In genomic region chr3:171811059-171811912, GRCh38 we compare ENCODE assay signal across 8 cellular contexts. TPM values are rescaled to one million over a fixed set of nuclear protein-coding genes. Genes with fewer than 3 reads are reported as not detected.
DNase-seq lines count a peak whose midpoint lies in the region; TF ChIP-seq lines count a peak whose summit lies in the region.

No MANE protein-coding gene starts in this region.

- H3K4me1 Mint-ChIP-seq in chondrocyte (ENCODE audit: low read depth) = peaks cover 69% of the 10 kb centered on the region
- peaks cover 50% of the 10 kb centered on the region for H3K4me1 Mint-ChIP-seq in mesothelial cell of epicardium

- TF ChIP-seq CTCF in chondrocyte (IDR thresholded peaks at IDR 0.05) (no peak), mesothelial cell of epicardium (IDR thresholded peaks at IDR 0.05; ENCODE audit: unreplicated experiment) (no peak)

- H3K36me3 Mint-ChIP-seq in chondrocyte (ENCODE audit: low read depth) (no peaks in the 10 kb centered on the region), mesothelial cell of epicardium (peaks cover 2% of the 10 kb centered on the region)

- H3K27me3 Mint-ChIP-seq in chondrocyte (ENCODE audit: low read depth) (no peaks in the 10 kb centered on the region), mesothelial cell of epicardium (ENCODE audit: low read depth) (no peaks in the 10 kb centered on the region)

- H3K4me3 Mint-ChIP-seq in chondrocyte (ENCODE audit: unreplicated experiment) (peak overlapping the region; percentile 75), mesothelial cell of epicardium (peak overlapping the region; percentile 75)

- H3K9me3 Mint-ChIP-seq in chondrocyte (ENCODE audit: low read depth) = peaks cover 3% of the 10 kb centered on the region
- H3K9me3 Mint-ChIP-seq in mesothelial cell of epicardium = no peaks in the 10 kb centered on the region

- H3K27ac Mint-ChIP-seq in chondrocyte (ENCODE audit: unreplicated experiment) = peak overlapping the region; percentile 93
- H3K27ac Mint-ChIP-seq in mesothelial cell of epicardium = peak overlapping the region; percentile 92

- DNase-seq in COLO829 (ENCODE audit: low spot score) (peak; percentile 75), MV-4-11 (lab: John Stamatoyannopoulos, UW) (peak; percentile 77), chondrocyte (ENCODE audit: low spot score) (no peak), mesothelial cell of epicardium (ENCODE audit: low spot score in 2 of 2, unreplicated experiment in 2 of 2) (no peak), middle frontal gyrus (ENCODE audit: extremely low spot score, low spot score) (no peak), islet precursor cell (no peak), SK-N-DZ (ENCODE audit: low spot score) (no peak)
- DNase-seq in stimulated activated CD8-positive, alpha-beta memory T cell treated with anti-CD3 and anti-CD28 coated beads, Interleukin-4, amount 100 ng/mL, for 48 hours = no peak

RNA-seq across cellular contexts. Expression of gene PLD1, which starts 1.0 kb away (rescaled TPM):
- total RNA-seq in chondrocyte (14.7 to 17.0 TPM (median 16.4 TPM) in 3 replicates), mesothelial cell of epicardium (28.2 to 29.1 TPM (median 28.5 TPM) in 3 replicates)
- 3.1 TPM in 1 of 2 replicates, not detected in the other for polyA plus RNA-seq in SK-N-DZ (2014; cell fraction: cytosol; rRNA removed)
- polyA plus RNA-seq in SK-N-DZ (2014; cell fraction: nucleus; rRNA removed) = 0.02 TPM in 1 of 2 replicates, not detected in the other

RNA-seq across cellular contexts. Expression of gene TMEM212, which starts 31.9 kb away (rescaled TPM):
- total RNA-seq in chondrocyte = not detected in 3 replicates
- total RNA-seq in mesothelial cell of epicardium = not detected in 3 replicates
- polyA plus RNA-seq in SK-N-DZ (2014; cell fraction: cytosol; rRNA removed) = not detected in 2 replicates
- polyA plus RNA-seq in SK-N-DZ (2014; cell fraction: nucleus; rRNA removed) = not detected in 2 replicates

Comparison
In these comparisons a context has a peak if more than half of its experiments do, and no peak if none do; other contexts are left out.
1. DNase-seq: peak in COLO829 (single experiment) and MV-4-11 (single experiment); none in chondrocyte (single experiment), mesothelial cell of epicardium (0 of 2), middle frontal gyrus (single experiment), stimulated activated CD8-positive, alpha-beta memory T cell treated with anti-CD3 and anti-CD28 coated beads, Interleukin-4, amount 100 ng/mL, for 48 hours (single experiment), islet precursor cell (single experiment) and SK-N-DZ (single experiment).